In the genomic region with DNA sequence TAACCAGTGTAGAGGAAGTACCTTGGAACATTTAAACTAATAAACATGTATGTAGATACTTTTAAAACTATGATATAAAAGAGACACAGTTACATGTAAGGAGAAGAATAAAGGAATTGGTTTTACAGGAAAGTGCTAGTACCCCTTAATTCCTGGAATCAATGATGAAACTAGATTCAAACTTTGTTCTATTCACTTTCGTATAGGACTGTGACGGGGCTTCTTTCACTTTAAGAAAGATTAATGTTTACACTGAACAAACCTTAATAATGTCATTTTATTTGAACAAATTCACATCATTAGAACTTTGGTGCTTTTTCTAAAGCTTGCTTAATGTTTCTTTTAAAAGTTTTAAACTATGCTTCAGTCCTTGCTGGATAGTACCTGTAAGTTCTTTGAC, we compare ENCODE assay signal across 20 cellular contexts. TPM values are rescaled to one million over a fixed set of nuclear protein-coding genes. Genes with fewer than 3 reads are reported as not detected.
DNase-seq lines count a peak whose midpoint lies in the region; ATAC-seq and TF ChIP-seq lines count a peak whose summit lies in the region.
"Had no signal": no experiment of that assay in that cellular context is flagged by ENCODE, and none has a peak within 500 bp of the region (broad histone marks: within the 10 kb centered on the region; RNA-seq: fewer than 3 reads in every experiment).

No MANE protein-coding gene starts in this region.

- intact Hi-C loops in A673 (cut with micrococcal nuclease; ENCODE audit: unreplicated experiment) = loop anchor here (5.0 kb wide), 1 partner anchor 36 kb away; a partner anchor contains a TSS
- intact Hi-C loops in Caco-2 (cut with micrococcal nuclease; ENCODE audit: unreplicated experiment) = no loop called here

- peaks cover 19% of the 10 kb centered on the region for H3K4me1 Mint-ChIP-seq in Caco-2 (ENCODE audit: low read depth, unreplicated experiment)
- peaks cover 12% of the 10 kb centered on the region for H3K4me1 Mint-ChIP-seq in activated CD8-positive, alpha-beta T cell treated with anti-CD3 and anti-CD28 coated beads, Interleukin-2, amount 10 ng/mL, durations not matched to agents 7 days and 5 days (ENCODE audit: low read depth)

- peaks cover 8% of the 10 kb centered on the region for H3K79me2 ChIP-seq in hepatocyte

- H3K36me3 Mint-ChIP-seq in Caco-2 (ENCODE audit: insufficient read depth, unreplicated experiment) = peaks cover 39% of the 10 kb centered on the region
- peaks cover 44% of the 10 kb centered on the region for H3K36me3 Mint-ChIP-seq in activated CD8-positive, alpha-beta T cell treated with anti-CD3 and anti-CD28 coated beads, Interleukin-2, amount 10 ng/mL, durations not matched to agents 7 days and 5 days (ENCODE audit: low read depth)

- H3K9me3 ChIP-seq in A673 (ENCODE audit: low read depth, low read length, poor library complexity, severe bottlenecking) (no peaks in the 10 kb centered on the region), Caco-2 (no peaks in the 10 kb centered on the region), hepatocyte (ENCODE audit: low read depth) (no peaks in the 10 kb centered on the region)
- H3K9me3 ChIP-seq: heart left ventricle, MG63 had no signal

- H3K9me2 ChIP-seq in hepatocyte (replicated peaks; ENCODE audit: insufficient read depth) = no peaks in the 10 kb centered on the region

- H4K20me1 ChIP-seq in hepatocyte (ENCODE audit: insufficient read depth, poor library complexity, severe bottlenecking) = no peaks in the 10 kb centered on the region

- BruUV-seq in A673 (replicated peaks; lab: Mats Ljungman, UMichigan) (no TSS peak), Caco-2 (replicated peaks; lab: Mats Ljungman, UMichigan) (no TSS peak)

- H3K4me1 ChIP-seq in A673 (ENCODE audit: insufficient read depth, low read length, poor library complexity, severe bottlenecking) (peaks cover 8% of the 10 kb centered on the region), Caco-2 (peaks cover 57% of the 10 kb centered on the region), hepatocyte (ENCODE audit: insufficient read depth) (no peaks in the 10 kb centered on the region)
- H3K4me1 ChIP-seq: heart left ventricle had no signal

- no peaks in the 10 kb centered on the region for H3K9me3 Mint-ChIP-seq in Caco-2 (ENCODE audit: unreplicated experiment)
- no peaks in the 10 kb centered on the region for H3K9me3 Mint-ChIP-seq in activated CD8-positive, alpha-beta T cell treated with anti-CD3 and anti-CD28 coated beads, Interleukin-2, amount 10 ng/mL, durations not matched to agents 7 days and 5 days (ENCODE audit: insufficient read depth)
- H3K9me3 Mint-ChIP-seq: activated T-cell treated with anti-CD3 and anti-CD28 coated beads, Interleukin-2, amount 50 U/mL, for 4 hours; T-helper 2 cell treated with Interferon-gamma antibody and Interleukin-4, amounts not matched to agents 5 μg/mL and 100 μg/mL, for 36 hours had no signal

- H3K36me3 ChIP-seq in A673 (ENCODE audit: insufficient read depth, low read length, poor library complexity, severe bottlenecking) (peaks cover 33% of the 10 kb centered on the region), Caco-2 (ENCODE audit: control insufficient read depth, insufficient read depth, low read length) (no peaks in the 10 kb centered on the region), hepatocyte (replicated peaks; ENCODE audit: insufficient read depth, low read depth) (no peaks in the 10 kb centered on the region)

- H3K27ac Mint-ChIP-seq in Caco-2 (ENCODE audit: unreplicated experiment) = peak overlapping the region; percentile 45
- H3K27ac Mint-ChIP-seq in activated CD8-positive, alpha-beta T cell treated with anti-CD3 and anti-CD28 coated beads, Interleukin-2, amount 10 ng/mL, durations not matched to agents 7 days and 5 days = peak overlapping the region; percentile 8
- H3K27ac Mint-ChIP-seq: T-helper 2 cell treated with Interferon-gamma antibody and Interleukin-4, amounts not matched to agents 5 μg/mL and 100 μg/mL, for 36 hours had no signal

- H3K4me3 ChIP-seq in A673 (ENCODE audit: low read depth, low read length, poor library complexity, severe bottlenecking) (no peak overlapping the region), Caco-2 (ENCODE audit: low read depth, low read length) (no peak overlapping the region), hepatocyte (no peak overlapping the region)
- H3K4me3 ChIP-seq: heart left ventricle, K562, MG63 had no signal

- TF ChIP-seq CTCF in A673 (conservative IDR thresholded peaks at IDR 0.05; ENCODE audit: low read depth, low read length) (no peak), Caco-2 (IDR thresholded peaks at IDR 0.05; ENCODE audit: insufficient read depth in 1 of 2, low read depth in 1 of 2, low read length in 1 of 2, severe bottlenecking in 1 of 2, unreplicated experiment in 1 of 2) (no peak), hepatocyte (IDR thresholded peaks at IDR 0.05; ENCODE audit: poor library complexity) (no peak)

- POLR2A ChIA-PET in A673 (lab: Charles Lee; ENCODE audit: low non-redundant PET) (no interaction called here), Caco-2 (lab: Charles Lee) (no interaction called here)
- POLR2A ChIA-PET in activated CD8-positive, alpha-beta T cell treated with anti-CD3 and anti-CD28 coated beads, Interleukin-2, amount 10 ng/mL, durations not matched to agents 7 days and 5 days (lab: Charles Lee) = no interaction called here

- no peak for DNase-seq in A673 (ENCODE audit: low spot score)
- DNase-seq in Caco-2 = no peak
- DNase-seq in activated CD8-positive, alpha-beta T cell treated with anti-CD3 and anti-CD28 coated beads, Interleukin-2, amount 10 ng/mL, durations not matched to agents 7 days and 5 days = no peak
- DNase-seq in hepatocyte (ENCODE audit: low spot score) = no peak
- DNase-seq in kidney tubule cell (ENCODE audit: low spot score) = no peak
- DNase-seq in stimulated activated CD4-positive, alpha-beta T cell treated with anti-CD3 and anti-CD28 coated beads, Interleukin-1b, Interleukin-23, amount 100 ng/mL, for 48 hours = no peak
- DNase-seq: activated T-cell treated with anti-CD3 and anti-CD28 coated beads, Interleukin-2, amount 50 U/mL, for 4 hours; DND-41; GOT3; heart left ventricle; left cardiac atrium; mesenchymal stem cell; MG63; NCI-H2081 treated with DMSO at 0.1 percent for 48 hours; NCI-H774; WERI-Rb-1 had no signal

- no peaks in the 10 kb centered on the region for H3K27me3 ChIP-seq in A673 (replicated peaks; ENCODE audit: insufficient read depth, low read depth, low read length, poor library complexity)
- H3K27me3 ChIP-seq in Caco-2 (replicated peaks; ENCODE audit: control insufficient read depth, insufficient read depth, low read length) = no peaks in the 10 kb centered on the region
- H3K27me3 ChIP-seq in hepatocyte = no peaks in the 10 kb centered on the region
- H3K27me3 ChIP-seq: heart left ventricle, MG63 had no signal

- H3K27me3 Mint-ChIP-seq in Caco-2 (ENCODE audit: insufficient read depth, unreplicated experiment) = no peaks in the 10 kb centered on the region
- H3K27me3 Mint-ChIP-seq in activated CD8-positive, alpha-beta T cell treated with anti-CD3 and anti-CD28 coated beads, Interleukin-2, amount 10 ng/mL, durations not matched to agents 7 days and 5 days (ENCODE audit: low read depth) = no peaks in the 10 kb centered on the region

- CTCF ChIA-PET in A673 (lab: Charles Lee) (no interaction called here), Caco-2 (lab: Charles Lee) (no interaction called here)
- CTCF ChIA-PET in activated CD8-positive, alpha-beta T cell treated with anti-CD3 and anti-CD28 coated beads, Interleukin-2, amount 10 ng/mL, durations not matched to agents 7 days and 5 days (lab: Charles Lee) = no interaction called here

- H3K4me3 Mint-ChIP-seq in Caco-2 (ENCODE audit: unreplicated experiment) = peak overlapping the region; percentile 52
- peak overlapping the region; percentile 15 for H3K4me3 Mint-ChIP-seq in activated CD8-positive, alpha-beta T cell treated with anti-CD3 and anti-CD28 coated beads, Interleukin-2, amount 10 ng/mL, durations not matched to agents 7 days and 5 days
- H3K4me3 Mint-ChIP-seq: activated T-cell treated with anti-CD3 and anti-CD28 coated beads, Interleukin-2, amount 50 U/mL, for 4 hours; T-helper 2 cell treated with Interferon-gamma antibody and Interleukin-4, amounts not matched to agents 5 μg/mL and 100 μg/mL, for 36 hours had no signal

- WGBS in hepatocyte (ENCODE audit: low lambda C conversion rate, missing lambda C conversion rate) = 80% methylated on average over 2 of the region's 2 CpGs

- H3K4me2 ChIP-seq in hepatocyte = peak overlapping the region; percentile 23

- ATAC-seq in activated CD8-positive, alpha-beta T cell treated with anti-CD3 and anti-CD28 coated beads, Interleukin-2, amount 10 ng/mL, durations not matched to agents 7 days and 5 days = no peak
- ATAC-seq in esophagus mucosa = no peak
- ATAC-seq: activated T-cell treated with anti-CD3 and anti-CD28 coated beads, Interleukin-2, amount 50 U/mL, for 4 hours; heart left ventricle; K562; left cardiac atrium; SK-N-SH treated with all-trans-retinoic acid at 6 μM for 48 hours had no signal

- H3K27ac ChIP-seq in A673 (ENCODE audit: low read depth, low read length, poor library complexity, severe bottlenecking) = peak overlapping the region; percentile 41
- H3K27ac ChIP-seq in hepatocyte = peak overlapping the region; percentile 26
- H3K27ac ChIP-seq: heart left ventricle, WERI-Rb-1 had no signal

- no peak overlapping the region for H2AFZ ChIP-seq in hepatocyte

RNA-seq across cellular contexts. Expression of a gene that starts 35.9 kb away (rescaled TPM):
- total RNA-seq in A673 (2021) = 318 and 337 TPM in 2 replicates
- 204 and 207 TPM in 2 replicates for total RNA-seq in Caco-2 (2022)
- 100 to 1,000 TPM; 163 to 166 TPM for total RNA-seq in activated CD8-positive, alpha-beta T cell treated with anti-CD3 and anti-CD28 coated beads, Interleukin-2, amount 10 ng/mL, durations not matched to agents 7 days and 5 days
- 149 and 151 TPM in 2 replicates for total RNA-seq in hepatocyte
- 91.9 and 97.7 TPM in 2 replicates for polyA plus RNA-seq in hepatocyte
- 88.5 TPM for total RNA-seq in esophagus mucosa
